In the genomic region with DNA sequence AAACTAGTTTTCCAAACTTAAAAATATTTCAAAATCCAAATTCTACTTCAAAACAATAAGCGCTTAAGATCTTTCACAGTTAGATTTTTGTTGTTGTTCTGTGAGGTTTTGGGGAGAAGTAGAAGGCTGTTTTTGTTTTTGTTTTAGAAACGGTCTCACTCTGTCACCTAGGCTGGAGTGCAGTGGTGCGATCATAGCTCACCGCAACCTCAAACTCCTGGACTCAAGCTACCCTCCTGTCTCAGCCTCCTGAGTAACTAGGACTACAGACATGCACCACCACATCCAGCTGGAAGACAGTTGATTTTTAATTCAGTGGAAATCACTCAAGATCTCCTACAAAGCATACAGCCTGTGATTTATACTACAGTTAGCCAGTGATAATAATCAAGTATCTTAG, we compare ENCODE assay signal across 16 cellular contexts.
"Had no signal": no experiment of that assay in that cellular context is flagged by ENCODE, and none has a peak within 500 bp of the region (broad histone marks: within the 10 kb centered on the region; RNA-seq: fewer than 3 reads in every experiment).

No MANE protein-coding gene starts in this region.

- H2AFZ ChIP-seq: hepatocyte, neural progenitor cell had no signal

- FAIRE-seq: pancreas had no signal

- H3K27ac ChIP-seq: hepatocyte, neural progenitor cell, pancreas, upper lobe of left lung had no signal

- H3K27me3 Mint-ChIP-seq: activated naive CD8-positive, alpha-beta T cell treated with anti-CD3 and anti-CD28 coated beads, Interleukin-2, amount 10 ng/mL, durations not matched to agents 7 days and 5 days had no signal

- ATAC-seq: activated CD8-positive, alpha-beta T cell treated with anti-CD3 and anti-CD28 coated beads for 36 hours; activated T-cell treated with anti-CD3 and anti-CD28 coated beads, Interleukin-2, amount 50 U/mL, for 72 hours; left ventricle myocardium superior; pancreas had no signal

- H3K27ac Mint-ChIP-seq: activated CD8-positive, alpha-beta T cell treated with anti-CD3 and anti-CD28 coated beads for 36 hours; activated T-cell treated with anti-CD3 and anti-CD28 coated beads, Interleukin-2, amount 50 U/mL, for 72 hours; mesothelial cell of epicardium; neural progenitor cell had no signal

- H3K4me3 Mint-ChIP-seq: activated CD8-positive, alpha-beta T cell treated with anti-CD3 and anti-CD28 coated beads for 36 hours; activated T-cell treated with anti-CD3 and anti-CD28 coated beads, Interleukin-2, amount 50 U/mL, for 72 hours; mesothelial cell of epicardium; neural progenitor cell had no signal

- H3K9me3 Mint-ChIP-seq: activated CD8-positive, alpha-beta T cell treated with anti-CD3 and anti-CD28 coated beads for 36 hours; activated naive CD8-positive, alpha-beta T cell treated with anti-CD3 and anti-CD28 coated beads, Interleukin-2, amount 10 ng/mL, durations not matched to agents 7 days and 5 days; activated T-cell treated with anti-CD3 and anti-CD28 coated beads, Interleukin-2, amount 50 U/mL, for 72 hours; mesothelial cell of epicardium; neural progenitor cell had no signal

- H3K9ac ChIP-seq: neural progenitor cell had no signal

- H3K36me3 ChIP-seq: pancreas, upper lobe of left lung had no signal

- H3K4me2 ChIP-seq: hepatocyte, neural progenitor cell had no signal

- DNase-seq: activated CD4-positive, CD25-positive, alpha-beta regulatory T cell treated with anti-CD3 and anti-CD28 coated beads, Interleukin-2, amount 50 U/mL, for 72 hours; activated CD8-positive, alpha-beta memory T cell treated with anti-CD3 and anti-CD28 coated beads, Interleukin-2, amount 50 U/mL, for 4 hours; activated CD8-positive, alpha-beta T cell treated with anti-CD3 and anti-CD28 coated beads for 36 hours; activated naive CD8-positive, alpha-beta T cell treated with anti-CD3 and anti-CD28 coated beads, Interleukin-2, amount 10 ng/mL, durations not matched to agents 7 days and 5 days; activated T-cell treated with anti-CD3 and anti-CD28 coated beads, Interleukin-2, amount 50 U/mL, for 72 hours; anterior cingulate cortex; cerebellar nuclear complex; dermis blood vessel endothelial cell; left ventricle myocardium superior; pancreas; stimulated activated CD4-positive, alpha-beta T cell treated with anti-CD3 and anti-CD28 coated beads, Interleukin-2, amount 100 ng/mL, for 48 hours; stimulated activated naive CD4-positive, alpha-beta T cell treated with Interleukin-2 at 50 U/mL for 16 hours; upper lobe of left lung had no signal

- H3K9me3 ChIP-seq: pancreas, upper lobe of left lung had no signal

- H3K4me3 ChIP-seq: hepatocyte, neural progenitor cell, pancreas, upper lobe of left lung had no signal

- H3K27me3 ChIP-seq: hepatocyte, neural progenitor cell, pancreas, upper lobe of left lung had no signal
